In genomic region chr6:17167327-17167979, GRCh38 we compare ENCODE assay signal across 11 cellular contexts.
DNase-seq lines count a peak whose midpoint lies in the region; ATAC-seq and TF ChIP-seq lines count a peak whose summit lies in the region.
"Had no signal": no experiment of that assay in that cellular context is flagged by ENCODE, and none has a peak within 500 bp of the region (broad histone marks: within the 10 kb centered on the region; RNA-seq: fewer than 3 reads in every experiment).

No MANE protein-coding gene starts in this region.

- H3K4me1 ChIP-seq in ascending aorta (no peaks in the 10 kb centered on the region), tibial nerve (no peaks in the 10 kb centered on the region)

- H3K9me3 ChIP-seq in ascending aorta (no peaks in the 10 kb centered on the region), tibial nerve (no peaks in the 10 kb centered on the region)
- H3K9me3 ChIP-seq: neutrophil had no signal

- no peaks in the 10 kb centered on the region for H3K36me3 ChIP-seq in ascending aorta
- H3K36me3 ChIP-seq in tibial nerve, result no peaks in the 10 kb centered on the region
- H3K36me3 ChIP-seq: neutrophil had no signal

- no peak for TF ChIP-seq EP300 in tibial nerve (IDR thresholded peaks at IDR 0.05)

- H3K27ac ChIP-seq in ascending aorta, result no peak overlapping the region
- H3K27ac ChIP-seq in tibial nerve, result no peak overlapping the region
- H3K27ac ChIP-seq: neutrophil had no signal

- ATAC-seq in sciatic nerve, result no peak
- ATAC-seq in GM21360 (IDR thresholded peaks at IDR 0.05; ENCODE audit: unreplicated experiment), result no peak

- TF ChIP-seq CTCF in ascending aorta (IDR thresholded peaks at IDR 0.05), result peak; percentile 12 to 51 (median 19)
- peak in 2 of 5 experiments; percentile 12 to 31 for TF ChIP-seq CTCF in tibial nerve (IDR thresholded peaks at IDR 0.05)

- peak; percentile 2 for DNase-seq in stimulated activated CD4-positive, alpha-beta T cell treated with anti-CD3 and anti-CD28 coated beads, Interleukin-15, amount 100 ng/mL, for 24 hours
- no peak for DNase-seq in stimulated activated CD4-positive, alpha-beta T cell treated with anti-CD3 and anti-CD28 coated beads, Interleukin-4, amount 100 ng/mL, for 4 hours
- no peak for DNase-seq in ascending aorta (ENCODE audit: low spot score in 2 of 2)
- peak; percentile 85 for DNase-seq in iPS-NIHi7 (ENCODE audit: extremely low spot score)
- no peak for DNase-seq in tibial nerve (ENCODE audit: low spot score in 2 of 2)
- no peak for DNase-seq in sciatic nerve (ENCODE audit: low spot score)
- DNase-seq in NCI-H2029 treated with DMSO at 0.1 percent for 48 hours (lab: John Stamatoyannopoulos, UW), result no peak
- DNase-seq: CD4-positive, CD25-positive, alpha-beta regulatory T cell; T-helper 1 cell had no signal

- no peak for TF ChIP-seq POLR2A in tibial nerve (IDR thresholded peaks at IDR 0.05)

- 42 to 45% methylated on average over 9 of the region's 9 CpGs for WGBS in tibial nerve, 2 donors

- H3K4me3 ChIP-seq in ascending aorta (no peak overlapping the region), tibial nerve (no peak overlapping the region)

- H3K27me3 ChIP-seq in ascending aorta (no peaks in the 10 kb centered on the region), tibial nerve (no peaks in the 10 kb centered on the region)
- H3K27me3 ChIP-seq: neutrophil had no signal

- intact Hi-C loops in ascending aorta (cut with DNase I), result no loop called here
- intact Hi-C loops in sciatic nerve (cut with DNase I), result no loop called here

Comparison
In these comparisons a context has a peak if more than half of its experiments do, and no peak if none do; other contexts are left out.
1. DNase-seq: peak in stimulated activated CD4-positive, alpha-beta T cell treated with anti-CD3 and anti-CD28 coated beads, Interleukin-15, amount 100 ng/mL, for 24 hours (single experiment) and iPS-NIHi7 (single experiment); none in stimulated activated CD4-positive, alpha-beta T cell treated with anti-CD3 and anti-CD28 coated beads, Interleukin-4, amount 100 ng/mL, for 4 hours (0 of 2), ascending aorta (0 of 2), tibial nerve (0 of 2), sciatic nerve (single experiment) and NCI-H2029 treated with DMSO at 0.1 percent for 48 hours (single experiment).